ENCODE assay signal across 1 cellular context in genomic region chr2:677056-677949, GRCh38.
TF ChIP-seq lines count a peak whose summit lies in the region.

TSS of gene TMEM18 (minus strand) at chr2:677406. CDS start at chr2:677345, 61 bp downstream.

TF ChIP-seq in HCT116, 20 proteins besides CTCF, POLR2A, EP300 and RAD21 (continued from another document):
- TF ChIP-seq EGR1 (IDR thresholded peaks at IDR 0.05; ENCODE audit: low read depth): peak; percentile 51; the same call in 1 of the 2 replicates
- TF ChIP-seq JUND (IDR thresholded peaks at IDR 0.05): no peak
- peak; percentile 78 for TF ChIP-seq MAX (IDR thresholded peaks at IDR 0.05)
- TF ChIP-seq POLR2AphosphoS5 (IDR thresholded peaks at IDR 0.05; ENCODE audit: low read depth, low read length): peak; percentile 99
